1 cellular context compared by ENCODE assay signal in the genomic region with DNA sequence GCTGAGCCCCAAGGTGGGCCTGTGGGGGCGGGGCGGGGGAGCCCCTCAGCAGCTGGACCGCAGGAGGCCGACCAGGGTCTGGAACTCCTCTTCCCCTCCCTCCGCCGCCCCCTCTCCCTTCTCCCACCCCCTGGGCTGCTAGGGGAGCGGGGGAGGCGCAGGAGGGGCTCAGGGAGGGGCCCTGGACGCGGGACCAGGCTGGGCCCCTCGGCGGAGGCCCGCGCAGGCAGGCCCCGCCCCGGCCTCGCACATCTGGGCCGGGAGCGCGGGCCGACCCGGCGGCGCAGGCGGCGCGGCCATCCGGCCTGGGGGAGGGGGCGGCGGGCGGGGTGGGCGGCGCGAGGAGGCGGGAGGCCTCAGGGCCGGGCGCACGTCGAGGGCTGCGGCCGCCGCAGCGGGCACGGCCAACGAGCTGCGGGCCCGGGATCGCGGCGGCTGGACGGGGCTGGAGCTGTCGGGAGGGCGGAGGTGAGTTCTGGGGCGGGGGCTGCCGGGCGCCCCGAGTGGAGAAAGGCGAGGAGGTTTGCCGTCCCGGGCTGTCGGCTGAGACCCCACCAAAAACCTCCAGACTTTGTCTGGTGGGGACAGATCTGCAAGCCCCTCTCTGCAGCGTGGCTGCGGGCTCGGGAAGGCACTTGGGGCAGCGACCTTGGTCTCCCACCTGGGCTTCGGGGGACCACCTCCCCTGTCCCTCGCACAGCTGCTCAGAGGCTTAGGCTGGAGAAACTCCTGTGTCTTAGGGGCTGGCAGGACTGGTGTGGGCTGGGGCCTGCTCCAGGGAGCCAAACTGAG.
A peak's percentile ranks its signal among the peaks of the same experiment; 100 is the strongest.
TF ChIP-seq lines count a peak whose summit lies in the region.

A gene with protein sequence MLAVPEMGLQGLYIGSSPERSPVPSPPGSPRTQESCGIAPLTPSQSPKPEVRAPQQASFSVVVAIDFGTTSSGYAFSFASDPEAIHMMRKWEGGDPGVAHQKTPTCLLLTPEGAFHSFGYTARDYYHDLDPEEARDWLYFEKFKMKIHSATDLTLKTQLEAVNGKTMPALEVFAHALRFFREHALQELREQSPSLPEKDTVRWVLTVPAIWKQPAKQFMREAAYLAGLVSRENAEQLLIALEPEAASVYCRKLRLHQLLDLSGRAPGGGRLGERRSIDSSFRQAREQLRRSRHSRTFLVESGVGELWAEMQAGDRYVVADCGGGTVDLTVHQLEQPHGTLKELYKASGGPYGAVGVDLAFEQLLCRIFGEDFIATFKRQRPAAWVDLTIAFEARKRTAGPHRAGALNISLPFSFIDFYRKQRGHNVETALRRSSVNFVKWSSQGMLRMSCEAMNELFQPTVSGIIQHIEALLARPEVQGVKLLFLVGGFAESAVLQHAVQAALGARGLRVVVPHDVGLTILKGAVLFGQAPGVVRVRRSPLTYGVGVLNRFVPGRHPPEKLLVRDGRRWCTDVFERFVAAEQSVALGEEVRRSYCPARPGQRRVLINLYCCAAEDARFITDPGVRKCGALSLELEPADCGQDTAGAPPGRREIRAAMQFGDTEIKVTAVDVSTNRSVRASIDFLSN (plus strand): TSS at position 359 of the 792 bp plus-strand sequence. CDS start 5,990 bp downstream, outside the sequence.

TF ChIP-seq in K562, 482 proteins besides CTCF, POLR2A, EP300 and RAD21:
- no peak for TF ChIP-seq HDAC1 (IDR thresholded peaks at IDR 0.05)
- TF ChIP-seq, protein P1, sequence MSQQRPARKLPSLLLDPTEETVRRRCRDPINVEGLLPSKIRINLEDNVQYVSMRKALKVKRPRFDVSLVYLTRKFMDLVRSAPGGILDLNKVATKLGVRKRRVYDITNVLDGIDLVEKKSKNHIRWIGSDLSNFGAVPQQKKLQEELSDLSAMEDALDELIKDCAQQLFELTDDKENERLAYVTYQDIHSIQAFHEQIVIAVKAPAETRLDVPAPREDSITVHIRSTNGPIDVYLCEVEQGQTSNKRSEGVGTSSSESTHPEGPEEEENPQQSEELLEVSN (IDR thresholded peaks at IDR 0.05; ENCODE audit: borderline replicate concordance in 1 of 2, extremely low read depth in 1 of 2, insufficient read depth in 1 of 2, insufficient read length in 1 of 2, low read depth in 1 of 2, low read length in 1 of 2, poor library complexity in 1 of 2, severe bottlenecking in 1 of 2) = peak in 1 of 2 experiments; percentile 72
- TF ChIP-seq ZBTB7A (IDR thresholded peaks at IDR 0.05; ENCODE audit: borderline replicate concordance, control insufficient read depth, low read depth, low read length) = peak; percentile 58; the same call in 1 of the 2 replicates
- no peak for TF ChIP-seq FIP1L1 (IDR thresholded peaks at IDR 0.05; ENCODE audit: low read depth, low read length, poor library complexity, severe bottlenecking)
- TF ChIP-seq, protein P2, sequence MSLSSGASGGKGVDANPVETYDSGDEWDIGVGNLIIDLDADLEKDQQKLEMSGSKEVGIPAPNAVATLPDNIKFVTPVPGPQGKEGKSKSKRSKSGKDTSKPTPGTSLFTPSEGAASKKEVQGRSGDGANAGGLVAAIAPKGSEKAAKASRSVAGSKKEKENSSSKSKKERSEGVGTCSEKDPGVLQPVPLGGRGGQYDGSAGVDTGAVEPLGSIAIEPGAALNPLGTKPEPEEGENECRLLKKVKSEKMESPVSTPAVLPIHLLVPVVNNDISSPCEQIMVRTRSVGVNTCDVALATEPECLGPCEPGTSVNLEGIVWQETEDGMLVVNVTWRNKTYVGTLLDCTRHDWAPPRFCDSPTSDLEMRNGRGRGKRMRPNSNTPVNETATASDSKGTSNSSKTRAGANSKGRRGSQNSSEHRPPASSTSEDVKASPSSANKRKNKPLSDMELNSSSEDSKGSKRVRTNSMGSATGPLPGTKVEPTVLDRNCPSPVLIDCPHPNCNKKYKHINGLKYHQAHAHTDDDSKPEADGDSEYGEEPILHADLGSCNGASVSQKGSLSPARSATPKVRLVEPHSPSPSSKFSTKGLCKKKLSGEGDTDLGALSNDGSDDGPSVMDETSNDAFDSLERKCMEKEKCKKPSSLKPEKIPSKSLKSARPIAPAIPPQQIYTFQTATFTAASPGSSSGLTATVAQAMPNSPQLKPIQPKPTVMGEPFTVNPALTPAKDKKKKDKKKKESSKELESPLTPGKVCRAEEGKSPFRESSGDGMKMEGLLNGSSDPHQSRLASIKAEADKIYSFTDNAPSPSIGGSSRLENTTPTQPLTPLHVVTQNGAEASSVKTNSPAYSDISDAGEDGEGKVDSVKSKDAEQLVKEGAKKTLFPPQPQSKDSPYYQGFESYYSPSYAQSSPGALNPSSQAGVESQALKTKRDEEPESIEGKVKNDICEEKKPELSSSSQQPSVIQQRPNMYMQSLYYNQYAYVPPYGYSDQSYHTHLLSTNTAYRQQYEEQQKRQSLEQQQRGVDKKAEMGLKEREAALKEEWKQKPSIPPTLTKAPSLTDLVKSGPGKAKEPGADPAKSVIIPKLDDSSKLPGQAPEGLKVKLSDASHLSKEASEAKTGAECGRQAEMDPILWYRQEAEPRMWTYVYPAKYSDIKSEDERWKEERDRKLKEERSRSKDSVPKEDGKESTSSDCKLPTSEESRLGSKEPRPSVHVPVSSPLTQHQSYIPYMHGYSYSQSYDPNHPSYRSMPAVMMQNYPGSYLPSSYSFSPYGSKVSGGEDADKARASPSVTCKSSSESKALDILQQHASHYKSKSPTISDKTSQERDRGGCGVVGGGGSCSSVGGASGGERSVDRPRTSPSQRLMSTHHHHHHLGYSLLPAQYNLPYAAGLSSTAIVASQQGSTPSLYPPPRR (CRISPR knock-in tag; IDR thresholded peaks at IDR 0.05; ENCODE audit: borderline replicate concordance) = no peak
- TF ChIP-seq, protein P3, sequence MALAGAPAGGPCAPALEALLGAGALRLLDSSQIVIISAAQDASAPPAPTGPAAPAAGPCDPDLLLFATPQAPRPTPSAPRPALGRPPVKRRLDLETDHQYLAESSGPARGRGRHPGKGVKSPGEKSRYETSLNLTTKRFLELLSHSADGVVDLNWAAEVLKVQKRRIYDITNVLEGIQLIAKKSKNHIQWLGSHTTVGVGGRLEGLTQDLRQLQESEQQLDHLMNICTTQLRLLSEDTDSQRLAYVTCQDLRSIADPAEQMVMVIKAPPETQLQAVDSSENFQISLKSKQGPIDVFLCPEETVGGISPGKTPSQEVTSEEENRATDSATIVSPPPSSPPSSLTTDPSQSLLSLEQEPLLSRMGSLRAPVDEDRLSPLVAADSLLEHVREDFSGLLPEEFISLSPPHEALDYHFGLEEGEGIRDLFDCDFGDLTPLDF (CRISPR knock-in tag; IDR thresholded peaks at IDR 0.05) = no peak
